Comparison of ENCODE assay signal across 27 cellular contexts in genomic region chr12:64428956-64429355, GRCh38.
"Had no signal": no experiment of that assay in that cellular context is flagged by ENCODE, and none has a peak within 500 bp of the region (broad histone marks: within the 10 kb centered on the region; RNA-seq: fewer than 3 reads in every experiment).

No MANE protein-coding gene starts in this region.

- H3K9me3 Mint-ChIP-seq: immature natural killer cell; naive thymus-derived CD8-positive, alpha-beta T cell; nephron; neural crest cell; stimulated activated naive CD8-positive, alpha-beta T cell treated with anti-CD3 and anti-CD28 coated beads, Interleukin-15, amount 100 ng/mL, for 72 hours had no signal

- H3K27ac Mint-ChIP-seq: immature natural killer cell, nephron had no signal

- DNase-seq: hypothalamus; immature natural killer cell; kidney; left colon; left lung; lower lobe of right lung; mammary epithelial cell; mesenchymal stem cell; naive thymus-derived CD8-positive, alpha-beta T cell; nucleus accumbens; stimulated activated CD4-positive, alpha-beta T cell treated with anti-CD3 and anti-CD28 coated beads, Interleukin-12 subunit alpha, Interleukin-12 subunit beta, amount 100 ng/mL, for 4 hours; stimulated activated CD4-positive, alpha-beta T cell treated with anti-CD3 and anti-CD28 coated beads, Interleukin-15, amount 100 ng/mL, for 24 hours; stimulated activated CD4-positive, alpha-beta T cell treated with anti-CD3 and anti-CD28 coated beads, Interleukin-2, amount 100 ng/mL, for 24 hours; stimulated activated CD4-positive, alpha-beta T cell treated with anti-CD3 and anti-CD28 coated beads, Interleukin-4, amount 100 ng/mL, for 1 hour; stimulated activated naive CD4-positive, alpha-beta T cell; stimulated activated naive CD8-positive, alpha-beta T cell treated with anti-CD3 and anti-CD28 coated beads, Interleukin-15, amount 100 ng/mL, for 72 hours; substantia nigra; thyroid gland; transverse colon; upper lobe of left lung had no signal

- H3K27ac ChIP-seq: left lung, lower lobe of right lung, parathyroid adenoma, right atrium auricular region, skin epidermis, thyroid gland, transverse colon, upper lobe of left lung, vagina had no signal

- H3K4me3 Mint-ChIP-seq: immature natural killer cell; naive thymus-derived CD8-positive, alpha-beta T cell; nephron; neural crest cell; stimulated activated naive CD8-positive, alpha-beta T cell treated with anti-CD3 and anti-CD28 coated beads, Interleukin-15, amount 100 ng/mL, for 72 hours had no signal

- ATAC-seq: left colon; left lung; lower lobe of right lung; naive thymus-derived CD8-positive, alpha-beta T cell; sciatic nerve; stimulated activated naive CD8-positive, alpha-beta T cell treated with anti-CD3 and anti-CD28 coated beads, Interleukin-15, amount 100 ng/mL, for 72 hours had no signal

- H3K27me3 Mint-ChIP-seq: naive thymus-derived CD8-positive, alpha-beta T cell; stimulated activated naive CD8-positive, alpha-beta T cell treated with anti-CD3 and anti-CD28 coated beads, Interleukin-15, amount 100 ng/mL, for 72 hours had no signal

- H3K4me1 Mint-ChIP-seq: immature natural killer cell; naive thymus-derived CD8-positive, alpha-beta T cell; nephron; neural crest cell; stimulated activated naive CD8-positive, alpha-beta T cell treated with anti-CD3 and anti-CD28 coated beads, Interleukin-15, amount 100 ng/mL, for 72 hours had no signal
